Comparison of ENCODE assay signal across 16 cellular contexts in the genomic region with DNA sequence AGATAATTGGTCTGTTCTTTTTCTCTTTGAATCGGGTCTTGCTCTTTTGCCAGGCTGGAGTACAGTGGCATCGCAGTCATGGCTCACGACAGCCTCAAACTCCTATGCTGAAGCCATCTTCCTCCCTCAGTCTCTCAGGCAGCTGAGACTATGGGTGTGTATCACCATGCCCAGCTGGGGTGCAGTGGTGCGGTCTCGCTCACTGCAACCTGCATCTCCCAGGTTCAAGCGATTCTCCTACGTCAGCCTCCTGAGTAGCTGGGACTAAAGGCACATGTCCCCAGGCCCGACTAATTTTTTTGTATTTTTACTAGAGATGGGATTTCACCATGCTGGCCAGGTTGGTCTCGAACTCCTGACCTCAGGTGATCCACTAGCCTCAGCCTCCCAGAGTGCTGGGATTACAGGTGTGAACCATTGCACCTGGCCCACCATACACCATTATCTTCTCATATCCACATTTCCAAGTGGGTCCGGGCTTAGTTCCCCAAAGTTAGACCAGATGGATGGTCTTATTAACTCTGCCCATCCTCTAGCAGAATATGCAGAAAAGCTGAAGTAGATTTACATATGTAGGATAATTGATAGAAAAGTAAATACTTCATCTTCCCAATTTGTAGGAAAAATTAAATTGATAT. TPM values are rescaled to one million over a fixed set of nuclear protein-coding genes. Genes with fewer than 3 reads are reported as not detected.
A peak's percentile ranks its signal among the peaks of the same experiment; 100 is the strongest.
DNase-seq lines count a peak whose midpoint lies in the region; ATAC-seq, FAIRE-seq and TF ChIP-seq lines count a peak whose summit lies in the region.
"Had no signal": no experiment of that assay in that cellular context is flagged by ENCODE, and none has a peak within 500 bp of the region (broad histone marks: within the 10 kb centered on the region; RNA-seq: fewer than 3 reads in every experiment).

No MANE protein-coding gene starts in this region.

- no peak overlapping the region for H3K27ac ChIP-seq in A549
- H3K27ac ChIP-seq in CD4-positive, alpha-beta memory T cell (ENCODE audit: low read depth, low read length) = no peak overlapping the region
- H3K27ac ChIP-seq: C4-2B had no signal

- no peaks in the 10 kb centered on the region for H3K4me1 ChIP-seq in A549
- peaks cover 9% of the 10 kb centered on the region for H3K4me1 ChIP-seq in CD4-positive, alpha-beta memory T cell (ENCODE audit: insufficient read depth, low read length)

- FAIRE-seq in A549 (lab: Jason Lieb, UNC) = no peak
- FAIRE-seq: G401.6, RCC 7860 had no signal

- no peak for TF ChIP-seq EP300 in A549 (IDR thresholded peaks at IDR 0.05)

- CTCF ChIA-PET in A549 (lab: Yijun Ruan, JAX) = no interaction called here
- CTCF ChIA-PET in CD4-positive, alpha-beta memory T cell (lab: Charles Lee; ENCODE audit: partially characterized antibody) = no interaction called here

- no peak overlapping the region for H3K4me3 ChIP-seq in A549
- H3K4me3 ChIP-seq in CD4-positive, alpha-beta memory T cell (ENCODE audit: low read length in 2 of 2) = no peak overlapping the region

- H3K27me3 Mint-ChIP-seq in CD4-positive, alpha-beta memory T cell = no peaks in the 10 kb centered on the region
- H3K27me3 Mint-ChIP-seq in T-helper 17 cell = no peaks in the 10 kb centered on the region
- H3K27me3 Mint-ChIP-seq in naive B cell = no peaks in the 10 kb centered on the region

- DNase-seq in A549 (ENCODE audit: low read depth in 1 of 2, low spot score in 1 of 2) = no peak
- no peak for DNase-seq in CD4-positive, alpha-beta memory T cell
- no peak for DNase-seq in T-helper 17 cell
- DNase-seq in naive B cell = no peak
- DNase-seq in NCI-H2081 treated with DMSO at 0.1 percent for 48 hours (lab: John Stamatoyannopoulos, UW) = no peak
- no peak for DNase-seq in activated gamma-delta T cell (lab: John Stamatoyannopoulos, UW)
- no peak for DNase-seq in NCI-H2196 treated with DMSO at 0.1 percent for 48 hours (lab: John Stamatoyannopoulos, UW; ENCODE audit: unreplicated experiment)
- DNase-seq: COR-L47, DMS 273 treated with DMSO at 0.1 percent for 48 hours, DND-41, NCI-H1092 treated with DMSO at 0.1 percent for 48 hours, NCI-H2081 had no signal

- H3K36me3 ChIP-seq in CD4-positive, alpha-beta memory T cell (ENCODE audit: insufficient read depth, low read length) = peaks cover 69% of the 10 kb centered on the region

- TF ChIP-seq POLR2A in A549 (IDR thresholded peaks at IDR 0.05; ENCODE audit: low read length) = no peak

- H3K27ac Mint-ChIP-seq in CD4-positive, alpha-beta memory T cell = peak overlapping the region in 5 of 7 donors; percentile 13 to 80 (median 48)
- H3K27ac Mint-ChIP-seq in T-helper 17 cell (peak overlapping the region; percentile 68), naive B cell (peak overlapping the region in 5 of 6 donors; percentile 63 to 92 (median 91))

- peaks cover 49 to 81% of the 10 kb centered on the region in 2 donors for H3K36me3 Mint-ChIP-seq in CD4-positive, alpha-beta memory T cell
- H3K36me3 Mint-ChIP-seq in T-helper 17 cell (ENCODE audit: low read depth) (peaks cover 17% of the 10 kb centered on the region), naive B cell (peaks cover 34 to 41% of the 10 kb centered on the region in 2 donors)

- no peak for TF ChIP-seq RAD21 in A549 (conservative IDR thresholded peaks at IDR 0.05 in 1 of 2, IDR thresholded peaks at IDR 0.05 in 1 of 2)

- H3K4me1 Mint-ChIP-seq in CD4-positive, alpha-beta memory T cell = peaks cover 17 to 38% (median 26%) of the 10 kb centered on the region in 4 donors
- peaks cover 24% of the 10 kb centered on the region for H3K4me1 Mint-ChIP-seq in T-helper 17 cell
- H3K4me1 Mint-ChIP-seq in naive B cell = peaks cover 40 to 52% (median 51%) of the 10 kb centered on the region in 3 donors

- intact Hi-C loops in CD4-positive, alpha-beta memory T cell (cut with micrococcal nuclease) = no loop called here

- WGBS in A549 (ENCODE audit: missing lambda C conversion rate) = 94% methylated on average over 10 of the region's 10 CpGs

- H3K9me3 ChIP-seq in A549 = no peaks in the 10 kb centered on the region
- H3K9me3 ChIP-seq in CD4-positive, alpha-beta memory T cell (ENCODE audit: control insufficient read depth in 1 of 2, low read length in 2 of 2) = no peaks in the 10 kb centered on the region
- no peaks in the 10 kb centered on the region for H3K9me3 ChIP-seq in T-helper 17 cell (ENCODE audit: control insufficient read depth, low read length, poor library complexity, severe bottlenecking)

- ATAC-seq in A549 (no peak), T-helper 17 cell (no peak), naive B cell (ENCODE audit: low read depth in 2 of 2) (no peak)
- ATAC-seq: Right ventricle myocardium inferior had no signal

- H3K4me3 Mint-ChIP-seq in CD4-positive, alpha-beta memory T cell = no peak overlapping the region
- H3K4me3 Mint-ChIP-seq in T-helper 17 cell = peak overlapping the region; percentile 61
- H3K4me3 Mint-ChIP-seq in naive B cell = peak overlapping the region in 2 of 8 donors; percentile 6 to 54

- H3K4me2 ChIP-seq in A549 = no peak overlapping the region

- no peaks in the 10 kb centered on the region for H3K9me3 Mint-ChIP-seq in CD4-positive, alpha-beta memory T cell
- H3K9me3 Mint-ChIP-seq in naive B cell = no peaks in the 10 kb centered on the region

- no peaks in the 10 kb centered on the region for H3K27me3 ChIP-seq in CD4-positive, alpha-beta memory T cell (ENCODE audit: insufficient read depth, low read length)

- no peak for TF ChIP-seq CTCF in A549 (IDR thresholded peaks at IDR 0.05)

- POLR2A ChIA-PET in A549 (lab: Yijun Ruan, JAX) = no interaction called here
- POLR2A ChIA-PET in CD4-positive, alpha-beta memory T cell (lab: Charles Lee; ENCODE audit: partially characterized antibody) = interaction anchor here (0.6 kb wide), 1 partner anchor 60 kb away, joined by 3 read pairs; no protein-coding TSS in a partner anchor

TF ChIP-seq in A549, 52 proteins besides CTCF, POLR2A, EP300 and RAD21:
- TF ChIP-seq POLR2AphosphoS2 (conservative IDR thresholded peaks at IDR 0.05; ENCODE audit: low read length) (peak; percentile 63; the same call in 1 of the 2 replicates), NPAS2 (CRISPR knock-in tag; IDR thresholded peaks at IDR 0.05; ENCODE audit: borderline replicate concordance) (no peak)

RNA-seq across cellular contexts. Expression of a gene that starts 13.1 kb away (rescaled TPM):
- 0.38 and 0.50 TPM in 2 replicates for polyA plus RNA-seq in A549 (2011; rRNA removed)
- 0.26 and 0.35 TPM in 2 replicates for polyA plus RNA-seq in A549 (2012; cell fraction: cytosol; rRNA removed)
- 3.4 TPM in 2 replicates for polyA plus RNA-seq in A549 (2012; cell fraction: nucleus; rRNA removed)
- 0.26 to 0.66 TPM (median 0.49 TPM) in 3 replicates for polyA plus RNA-seq in A549 (2017; fragmentation: RNase III; extraction: RNeasy Plus Mini Kit Qiagen cat#74134 plus additional on column Dnase treatment)
- 1.7 and 2.0 TPM in 2 replicates for polyA minus RNA-seq in A549 (2011; rRNA and poly(A)+ RNA removed)
- total RNA-seq in CD4-positive, alpha-beta memory T cell = 1 to 10 TPM; 7.6 to 8.3 TPM
- polyA plus RNA-seq in CD4-positive, alpha-beta memory T cell = under 1 TPM in 1 of 2 donors, not detected in 1; 0.25 TPM
- 1 to 10 TPM; 5.1 to 5.7 TPM for total RNA-seq in T-helper 17 cell
- under 1 TPM in 3 of 6 donors, not detected in 3; 0.08 to 0.57 (median 0.11) TPM for polyA plus RNA-seq in naive B cell (ENCODE audit: low read depth in 6 of 6)

RNA-seq across cellular contexts. Expression of a gene that starts 26.9 kb away (rescaled TPM):
- polyA plus RNA-seq in A549 (2011; rRNA removed) (101 and 139 TPM in 2 replicates), A549 (2017; fragmentation: RNase III; extraction: RNeasy Plus Mini Kit Qiagen cat#74134 plus additional on column Dnase treatment) (262 to 273 TPM (median 272 TPM) in 3 replicates), naive B cell (ENCODE audit: low read depth in 6 of 6) (100 to 1,000 TPM in 4 of 6 donors, 10 to 100 TPM in 2; 90.5 to 140 (median 114) TPM)
- 129 and 138 TPM in 2 replicates for polyA plus RNA-seq in A549 (2012; cell fraction: cytosol; rRNA removed)
- polyA plus RNA-seq in A549 (2012; cell fraction: nucleus; rRNA removed) = 108 and 124 TPM in 2 replicates
- 42.9 and 82.8 TPM in 2 replicates for polyA minus RNA-seq in A549 (2011; rRNA and poly(A)+ RNA removed)
- total RNA-seq in CD4-positive, alpha-beta memory T cell = 10 to 100 TPM; 93.7 to 93.9 TPM
- polyA plus RNA-seq in CD4-positive, alpha-beta memory T cell = 10 to 100 TPM; 57.1 to 87.1 TPM
- total RNA-seq in T-helper 17 cell = 100 to 1,000 TPM; 139 to 148 TPM
